In genomic region chr1:112344754-112345423, GRCh38 we compare ENCODE assay signal across 14 cellular contexts. TPM values are rescaled to one million over a fixed set of nuclear protein-coding genes. Genes with fewer than 3 reads are reported as not detected.
DNase-seq lines count a peak whose midpoint lies in the region; ATAC-seq, FAIRE-seq and TF ChIP-seq lines count a peak whose summit lies in the region.
"Had no signal": no experiment of that assay in that cellular context is flagged by ENCODE, and none has a peak within 500 bp of the region (broad histone marks: within the 10 kb centered on the region; RNA-seq: fewer than 3 reads in every experiment).

No MANE protein-coding gene starts in this region.

- BruUV-seq in Calu3 (replicated peaks; lab: Mats Ljungman, UMichigan), result no TSS peak

- no peak overlapping the region for H3K4me3 ChIP-seq in CD8-positive, alpha-beta T cell (ENCODE audit: low read depth, low read length)
- no peak overlapping the region for H3K4me3 ChIP-seq in kidney (ENCODE audit: low read length in 2 of 2)
- H3K4me3 ChIP-seq: stomach had no signal

- H3K4me1 ChIP-seq in CD8-positive, alpha-beta T cell (ENCODE audit: insufficient read depth, low read length), result peaks cover 20% of the 10 kb centered on the region
- no peaks in the 10 kb centered on the region for H3K4me1 ChIP-seq in kidney (ENCODE audit: control insufficient read depth in 1 of 2, insufficient read depth in 1 of 2, low read depth in 1 of 2, low read length in 2 of 2)
- H3K4me1 ChIP-seq in foreskin keratinocyte, result no peaks in the 10 kb centered on the region

- no peak for FAIRE-seq in kidney (lab: Jason Lieb, UNC)

- H3K27ac ChIP-seq in CD8-positive, alpha-beta T cell (ENCODE audit: low read depth, low read length), result no peak overlapping the region
- H3K27ac ChIP-seq in kidney (ENCODE audit: low read depth in 2 of 2, low read length in 2 of 2) (no peak overlapping the region), foreskin keratinocyte (no peak overlapping the region)
- H3K27ac ChIP-seq: HL-60 had no signal

- no peak overlapping the region for H3K9ac ChIP-seq in kidney (ENCODE audit: low read length in 2 of 2)

- no peaks in the 10 kb centered on the region for H3K27me3 Mint-ChIP-seq in CD8-positive, alpha-beta T cell (ENCODE audit: low read depth)
- H3K27me3 Mint-ChIP-seq in activated B cell treated with CpG ODN at 0.5 μM for 24 hours (peaks cover 17% of the 10 kb centered on the region), Calu3 (ENCODE audit: unreplicated experiment) (peaks cover 79% of the 10 kb centered on the region)

- peak overlapping the region; percentile 12 for H3K4me3 Mint-ChIP-seq in CD8-positive, alpha-beta T cell
- H3K4me3 Mint-ChIP-seq in activated B cell treated with CpG ODN at 0.5 μM for 24 hours (no peak overlapping the region), Calu3 (ENCODE audit: low read depth, unreplicated experiment) (no peak overlapping the region)
- H3K4me3 Mint-ChIP-seq: dendritic cell treated with granulocyte-macrophage colony-stimulating factor and Interleukin-4, amounts not matched to agents 40 ng/mL and 50 ng/mL, for 4 days had no signal

- H3K36me3 Mint-ChIP-seq in CD8-positive, alpha-beta T cell, result no peaks in the 10 kb centered on the region
- H3K36me3 Mint-ChIP-seq in activated B cell treated with CpG ODN at 0.5 μM for 24 hours (ENCODE audit: low read depth) (no peaks in the 10 kb centered on the region), Calu3 (ENCODE audit: insufficient read depth, unreplicated experiment) (no peaks in the 10 kb centered on the region)

- TF ChIP-seq CTCF in CD8-positive, alpha-beta T cell (IDR thresholded peaks at IDR 0.05), result no peak
- TF ChIP-seq CTCF in activated B cell treated with CpG ODN at 0.5 μM for 24 hours (IDR thresholded peaks at IDR 0.05) (no peak), kidney (IDR thresholded peaks at IDR 0.05; ENCODE audit: borderline replicate concordance, extremely low read depth, insufficient read depth) (no peak), foreskin keratinocyte (conservative IDR thresholded peaks at IDR 0.05) (no peak), Calu3 (IDR thresholded peaks at IDR 0.05; ENCODE audit: unreplicated experiment) (no peak)

- CTCF ChIA-PET in CD8-positive, alpha-beta T cell (lab: Charles Lee), result interaction anchor here (1.1 to 1.6 kb wide), 4 partner anchors 8 to 46 kb away, joined by 3 to 8 read pairs (median 3); no protein-coding TSS in a partner anchor
- CTCF ChIA-PET in activated B cell treated with CpG ODN at 0.5 μM for 24 hours (lab: Charles Lee) (no interaction called here), Calu3 (lab: Charles Lee) (no interaction called here)

- DNase-seq in CD8-positive, alpha-beta T cell, result peak in 2 of 7 experiments; percentile 10 to 61
- no peak for DNase-seq in activated B cell treated with CpG ODN at 0.5 μM for 24 hours
- peak; percentile 7 for DNase-seq in kidney tubule cell (ENCODE audit: low spot score)
- DNase-seq in kidney, result no peak
- DNase-seq in foreskin keratinocyte, result no peak
- no peak for DNase-seq in Calu3
- DNase-seq: amniotic stem cell; NCI-H2107; stimulated activated CD4-positive, alpha-beta T cell treated with anti-CD3 and anti-CD28 coated beads, Interleukin-2, amount 100 ng/mL, for 48 hours; stomach had no signal

- H3K27me3 ChIP-seq in CD8-positive, alpha-beta T cell (ENCODE audit: insufficient read depth, low read length), result no peaks in the 10 kb centered on the region
- peaks cover 35% of the 10 kb centered on the region for H3K27me3 ChIP-seq in foreskin keratinocyte

- no peaks in the 10 kb centered on the region for H3K9me3 ChIP-seq in CD8-positive, alpha-beta T cell (ENCODE audit: low read length)
- no peaks in the 10 kb centered on the region for H3K9me3 ChIP-seq in kidney (ENCODE audit: control insufficient read depth in 1 of 2, low read length in 2 of 2)

- peaks cover 17% of the 10 kb centered on the region for H3K4me1 Mint-ChIP-seq in CD8-positive, alpha-beta T cell (ENCODE audit: low read depth)
- H3K4me1 Mint-ChIP-seq in activated B cell treated with CpG ODN at 0.5 μM for 24 hours (peaks cover 6% of the 10 kb centered on the region), Calu3 (ENCODE audit: low read depth, unreplicated experiment) (no peaks in the 10 kb centered on the region)

- peak; percentile 96 for ATAC-seq in CD8-positive, alpha-beta T cell
- ATAC-seq in GM21619 (IDR thresholded peaks at IDR 0.05; ENCODE audit: unreplicated experiment), result peak; percentile 57
- peak; percentile 31 for ATAC-seq in activated B cell treated with CpG ODN at 0.5 μM for 24 hours (ENCODE audit: low read depth)
- no peak for ATAC-seq in GM18520 (IDR thresholded peaks at IDR 0.05; ENCODE audit: unreplicated experiment)
- no peak for ATAC-seq in foreskin keratinocyte

- intact Hi-C loops in CD8-positive, alpha-beta T cell (cut with DNase I, micrococcal nuclease), result no loop called here
- intact Hi-C loops in activated B cell treated with CpG ODN at 0.5 μM for 24 hours (cut with micrococcal nuclease), result no loop called here
- intact Hi-C loops in kidney (cut with DNase I), result no loop called here
- intact Hi-C loops in Calu3 (cut with micrococcal nuclease; ENCODE audit: unreplicated experiment), result no loop called here

- POLR2A ChIA-PET in CD8-positive, alpha-beta T cell (lab: Charles Lee), result no interaction called here
- POLR2A ChIA-PET in activated B cell treated with CpG ODN at 0.5 μM for 24 hours (lab: Charles Lee), result no interaction called here

- peak overlapping the region; percentile 49 for H3K27ac Mint-ChIP-seq in CD8-positive, alpha-beta T cell
- H3K27ac Mint-ChIP-seq in activated B cell treated with CpG ODN at 0.5 μM for 24 hours (no peak overlapping the region), Calu3 (ENCODE audit: unreplicated experiment) (no peak overlapping the region)
- H3K27ac Mint-ChIP-seq: dendritic cell treated with granulocyte-macrophage colony-stimulating factor and Interleukin-4, amounts not matched to agents 40 ng/mL and 50 ng/mL, for 4 days had no signal

- peaks cover 2% of the 10 kb centered on the region for H3K9me3 Mint-ChIP-seq in CD8-positive, alpha-beta T cell
- peaks cover 4% of the 10 kb centered on the region for H3K9me3 Mint-ChIP-seq in activated B cell treated with CpG ODN at 0.5 μM for 24 hours
- H3K9me3 Mint-ChIP-seq in Calu3 (ENCODE audit: low read depth, unreplicated experiment), result peaks cover 2% of the 10 kb centered on the region

- H3K36me3 ChIP-seq in CD8-positive, alpha-beta T cell (ENCODE audit: insufficient read depth, low read length), result no peaks in the 10 kb centered on the region
- H3K36me3 ChIP-seq in kidney (ENCODE audit: control insufficient read depth in 1 of 2, insufficient read depth in 2 of 2, low read length in 2 of 2), result no peaks in the 10 kb centered on the region
- H3K36me3 ChIP-seq: stomach had no signal

RNA-seq across cellular contexts. Expression of gene CTTNBP2NL, which starts 51.1 kb away (rescaled TPM):
- total RNA-seq in CD8-positive, alpha-beta T cell, result not detected
- total RNA-seq in activated B cell treated with CpG ODN at 0.5 μM for 24 hours (11.7 and 14.1 TPM in 2 replicates), kidney (65.4 TPM), foreskin keratinocyte (23.7 and 23.8 TPM in 2 replicates), Calu3 (2022) (46.1 and 48.9 TPM in 2 replicates)
- polyA plus RNA-seq in kidney (ENCODE audit: insufficient read depth, low read depth, low replicate concordance) (6.7 TPM), foreskin keratinocyte (6.1 and 6.7 TPM in 2 replicates)

Comparison
In these comparisons a context has a peak if more than half of its experiments do, and no peak if none do; other contexts are left out.
1. ATAC-seq: peak in CD8-positive, alpha-beta T cell (single experiment), GM21619 (single experiment) and activated B cell treated with CpG ODN at 0.5 μM for 24 hours (single experiment); none in GM18520 (single experiment) and foreskin keratinocyte (single experiment).
2. RNA of gene CTTNBP2NL, which starts 51.1 kb away (total RNA-seq): 65.4 TPM in kidney (single experiment), 46.1 to 48.9 TPM in Calu3, 23.7 to 23.8 TPM in foreskin keratinocyte and 11.7 to 14.1 TPM in activated B cell treated with CpG ODN at 0.5 μM for 24 hours; not detected in CD8-positive, alpha-beta T cell; every median in the first group is over 10 times any median in the second.